Comparison of ENCODE assay signal across 9 cellular contexts in genomic region chr1:247681288-247681897, GRCh38. TPM values are rescaled to one million over a fixed set of nuclear protein-coding genes. Genes with fewer than 3 reads are reported as not detected.
DNase-seq lines count a peak whose midpoint lies in the region; ATAC-seq and TF ChIP-seq lines count a peak whose summit lies in the region.
"Had no signal": no experiment of that assay in that cellular context is flagged by ENCODE, and none has a peak within 500 bp of the region (broad histone marks: within the 10 kb centered on the region; RNA-seq: fewer than 3 reads in every experiment).

No MANE protein-coding gene starts in this region.

- in situ Hi-C loops in G401 (cut with HindIII; ENCODE audit: low sequenced_read_pairs) (no loop called here), GM23248 (cut with MboI) (no loop called here)

- no peaks in the 10 kb centered on the region for H3K4me1 ChIP-seq in GM23248 (ENCODE audit: insufficient read depth)
- no peaks in the 10 kb centered on the region for H3K4me1 ChIP-seq in RWPE2 (ENCODE audit: insufficient read depth, poor library complexity, severe bottlenecking)
- H3K4me1 ChIP-seq in mucosa of descending colon (ENCODE audit: low read depth) = no peaks in the 10 kb centered on the region

- H3K27me3 ChIP-seq in GM23248 (replicated peaks; ENCODE audit: insufficient read depth) = no peaks in the 10 kb centered on the region
- H3K27me3 ChIP-seq in RWPE2 (ENCODE audit: insufficient read depth, poor library complexity, severe bottlenecking) = no peaks in the 10 kb centered on the region

- no peaks in the 10 kb centered on the region for H3F3A ChIP-seq in GM23248 (ENCODE audit: insufficient read depth)

- no peaks in the 10 kb centered on the region for H3K79me2 ChIP-seq in GM23248 (ENCODE audit: insufficient read depth)

- H3K4me3 ChIP-seq in GM23248 = no peak overlapping the region
- no peak overlapping the region for H3K4me3 ChIP-seq in RWPE2 (ENCODE audit: severe bottlenecking)
- H3K4me3 ChIP-seq in choroid plexus epithelial cell (ENCODE audit: low read depth, low read length) = no peak overlapping the region
- no peak overlapping the region for H3K4me3 ChIP-seq in mucosa of descending colon

- TF ChIP-seq CTCF in RWPE2 (IDR thresholded peaks at IDR 0.05; ENCODE audit: poor library complexity, severe bottlenecking) (peak; percentile 60), choroid plexus epithelial cell (conservative IDR thresholded peaks at IDR 0.05; ENCODE audit: low read depth, low read length) (peak; percentile 61), mucosa of descending colon (IDR thresholded peaks at IDR 0.05) (peak; percentile 37)

- no peaks in the 10 kb centered on the region for H4K20me1 ChIP-seq in GM23248 (ENCODE audit: insufficient read depth)

- H3K36me3 ChIP-seq in GM23248 (ENCODE audit: low read depth) (no peaks in the 10 kb centered on the region), RWPE2 (ENCODE audit: low read depth) (no peaks in the 10 kb centered on the region), mucosa of descending colon (ENCODE audit: low read depth) (no peaks in the 10 kb centered on the region)

- DNase-seq in A172 (ENCODE audit: low spot score) (peak; percentile 69), G401 (ENCODE audit: low spot score) (peak; percentile 4), GM23248 (peak; percentile 49), HuH-7.5 (ENCODE audit: low spot score) (peak; percentile 6), RWPE2 (ENCODE audit: low spot score) (no peak), choroid plexus epithelial cell (ENCODE audit: low read depth) (peak; percentile 28), mucosa of descending colon (peak in 2 of 3 donors; percentile 26 to 71), amniotic stem cell (lab: John Stamatoyannopoulos, UW) (no peak)

- WGBS in GM23248 (ENCODE audit: low coverage in 1 of 2, low lambda C conversion rate in 2 of 2, missing lambda C conversion rate in 2 of 2), 2 experiments = 23 to 25% methylated on average over 7 of the region's 7 CpGs

- intact Hi-C loops in mucosa of descending colon (cut with DNase I, micrococcal nuclease) = no loop called here

- H3K9ac ChIP-seq in GM23248 = no peak overlapping the region

- no peaks in the 10 kb centered on the region for H3K9me2 ChIP-seq in GM23248 (ENCODE audit: insufficient read depth)

- H2AFZ ChIP-seq in GM23248 = no peak overlapping the region

- no peak overlapping the region for H3K4me2 ChIP-seq in GM23248 (ENCODE audit: unreplicated experiment)

- ATAC-seq in RWPE2 (ENCODE audit: low read depth) = 0 out of 3 replicates have a peak, but pooled peaks have one; percentile 27
- peak; percentile 72 for ATAC-seq in mucosa of descending colon

- no peak overlapping the region for H3K27ac ChIP-seq in GM23248
- H3K27ac ChIP-seq in RWPE2 (ENCODE audit: poor library complexity, severe bottlenecking) = no peak overlapping the region

- H3K9me3 ChIP-seq in GM23248 (ENCODE audit: low read depth) = no peaks in the 10 kb centered on the region
- no peaks in the 10 kb centered on the region for H3K9me3 ChIP-seq in RWPE2 (ENCODE audit: severe bottlenecking)
- no peaks in the 10 kb centered on the region for H3K9me3 ChIP-seq in mucosa of descending colon

RNA-seq across cellular contexts. Expression of gene OR13G1, which starts 1.9 kb away (rescaled TPM):
- not detected in 2 replicates for total RNA-seq in A172 (2014; rRNA removed; shearing (Covaris generic))
- not detected in 2 replicates for total RNA-seq in G401 (2014; rRNA removed; shearing (Covaris generic))
- total RNA-seq in GM23248 (2014; rRNA removed; shearing (Covaris generic)) = not detected in 2 replicates
- not detected in 2 replicates for polyA plus RNA-seq in GM23248 (2016; fragmentation: Nextera tagmentation; extraction: Ambion mirVana)
- total RNA-seq in mucosa of descending colon = not detected

RNA-seq across cellular contexts. Expression of gene OR6F1, which starts 35.1 kb away (rescaled TPM):
- total RNA-seq in A172 (2014; rRNA removed; shearing (Covaris generic)) = not detected in 2 replicates
- not detected in 2 replicates for total RNA-seq in G401 (2014; rRNA removed; shearing (Covaris generic))
- total RNA-seq in GM23248 (2014; rRNA removed; shearing (Covaris generic)) = not detected in 2 replicates
- not detected in 2 replicates for polyA plus RNA-seq in GM23248 (2016; fragmentation: Nextera tagmentation; extraction: Ambion mirVana)
- total RNA-seq in mucosa of descending colon = not detected
- total RNA-seq: mononuclear cell had no signal

RNA-seq across cellular contexts. Expression of gene OR14K1, which starts 57.0 kb away (rescaled TPM):
- total RNA-seq in A172 (2014; rRNA removed; shearing (Covaris generic)) = not detected in 2 replicates
- not detected in 2 replicates for total RNA-seq in G401 (2014; rRNA removed; shearing (Covaris generic))
- total RNA-seq in GM23248 (2014; rRNA removed; shearing (Covaris generic)) = not detected in 2 replicates
- not detected in 2 replicates for polyA plus RNA-seq in GM23248 (2016; fragmentation: Nextera tagmentation; extraction: Ambion mirVana)
- under 1 TPM in 1 of 3 donors, not detected in 2; 0.32 TPM for total RNA-seq in mucosa of descending colon
- total RNA-seq: mononuclear cell had no signal

Comparison
In these comparisons a context has a peak if more than half of its experiments do, and no peak if none do; other contexts are left out.
1. DNase-seq: peak in A172 (single experiment), G401 (single experiment), GM23248 (single experiment), HuH-7.5 (single experiment), choroid plexus epithelial cell (single experiment) and mucosa of descending colon (2 of 3); none in RWPE2 (single experiment) and amniotic stem cell (single experiment).
2. Peak in every context shown above with its lines, with median percentiles within 50 percentile points of each other: CTCF ChIP-seq.